Comparison of ENCODE assay signal across 8 cellular contexts in genomic region chr6:163414367-163415175, GRCh38. TPM values are rescaled to one million over a fixed set of nuclear protein-coding genes. Genes with fewer than 3 reads are reported as not detected.
A peak's percentile ranks its signal among the peaks of the same experiment; 100 is the strongest.
DNase-seq lines count a peak whose midpoint lies in the region; ATAC-seq and TF ChIP-seq lines count a peak whose summit lies in the region.

QKI (plus strand) TSS chr6:163414718; CDS start chr6:163415194, 476 bp downstream.

- peaks cover 9% of the 10 kb centered on the region for H3K79me2 ChIP-seq in parathyroid adenoma

- intact Hi-C loops in Right ventricle myocardium inferior (cut with DNase I) = loop anchor here (1.0 to 5.0 kb wide), 4 partner anchors 78 to 327 kb away; no protein-coding TSS in a partner anchor
- intact Hi-C loops in thyroid gland (cut with DNase I) = no loop called here

- peak within 1 kb of the TSS; percentile 90 for H2AFZ ChIP-seq in parathyroid adenoma

- WGBS in thyroid gland, 2 donors = 0% methylated on average over 1 of the region's 141 CpGs; no CpG with 5 or more reads in 1 of the 2 donors

- no peaks in the 10 kb centered on the region for H3K9me3 Mint-ChIP-seq in activated naive CD4-positive, alpha-beta T cell treated with anti-CD3 and anti-CD28 coated beads, Interleukin-2, amount 50 U/mL, for 72 hours

- DNase-seq in COLO668 (lab: John Stamatoyannopoulos, UW; ENCODE audit: unreplicated experiment) (peak; percentile 70), HS-27A (ENCODE audit: low read depth) (peak; percentile 34), SKM-1 (lab: John Stamatoyannopoulos, UW; ENCODE audit: unreplicated experiment) (peak; percentile 39), Right ventricle myocardium inferior (ENCODE audit: missing footprints) (peak; percentile 93), thyroid gland (peak; percentile 83 to 86)
- DNase-seq in activated naive CD4-positive, alpha-beta T cell treated with anti-CD3 and anti-CD28 coated beads, Interleukin-2, amount 50 U/mL, for 72 hours (ENCODE audit: low spot score in 2 of 2) = peak; percentile 78 to 79

- H3K27me3 ChIP-seq in parathyroid adenoma (ENCODE audit: control insufficient read depth, insufficient read depth, low read length) (no peaks in the 10 kb centered on the region), thyroid gland (no peaks in the 10 kb centered on the region)

- H3K36me3 ChIP-seq in parathyroid adenoma (ENCODE audit: control insufficient read depth, insufficient read depth, low read length) = no peaks in the 10 kb centered on the region
- H3K36me3 ChIP-seq in thyroid gland = no peaks in the 10 kb centered on the region

- H3K27ac ChIP-seq in parathyroid adenoma (peak within 1 kb of the TSS; percentile 84), thyroid gland (peak within 1 kb of the TSS; percentile 98 to 99 (median 99))

- peaks cover 0 to 11% of the 10 kb centered on the region in 2 donors for H3K36me3 Mint-ChIP-seq in activated naive CD4-positive, alpha-beta T cell treated with anti-CD3 and anti-CD28 coated beads, Interleukin-2, amount 50 U/mL, for 72 hours

- ATAC-seq in GM19467 (IDR thresholded peaks at IDR 0.05; ENCODE audit: unreplicated experiment) (peak; percentile 33), Right ventricle myocardium inferior (peak; percentile 52)
- peak; percentile 56 to 66 for ATAC-seq in activated naive CD4-positive, alpha-beta T cell treated with anti-CD3 and anti-CD28 coated beads, Interleukin-2, amount 50 U/mL, for 72 hours

- H3K4me1 ChIP-seq in parathyroid adenoma (peaks cover 20% of the 10 kb centered on the region), thyroid gland (peaks cover 17 to 32% of the 10 kb centered on the region in 2 donors)

- H3K4me3 ChIP-seq in parathyroid adenoma (ENCODE audit: low read depth, low read length) (peak within 1 kb of the TSS; percentile 81), thyroid gland (replicated peaks in 1 of 3) (peak within 1 kb of the TSS; percentile 68 to 98 (median 88))

- peak within 1 kb of the TSS; percentile 85 to 95 for H3K27ac Mint-ChIP-seq in activated naive CD4-positive, alpha-beta T cell treated with anti-CD3 and anti-CD28 coated beads, Interleukin-2, amount 50 U/mL, for 72 hours

- TF ChIP-seq CTCF in parathyroid adenoma (IDR thresholded peaks at IDR 0.05) (no peak), thyroid gland (IDR thresholded peaks at IDR 0.05) (no peak)

- H3K9ac ChIP-seq in parathyroid adenoma = peak within 1 kb of the TSS; percentile 61

- H3K4me2 ChIP-seq in parathyroid adenoma (ENCODE audit: low read length) = peak within 1 kb of the TSS; percentile 86

- TF ChIP-seq POLR2A in thyroid gland (IDR thresholded peaks at IDR 0.05) = peak; percentile 80 to 96

- H3K9me3 ChIP-seq in parathyroid adenoma (ENCODE audit: control insufficient read depth, low read length) = no peaks in the 10 kb centered on the region
- H3K9me3 ChIP-seq in thyroid gland = no peaks in the 10 kb centered on the region

RNA-seq across cellular contexts. Expression of gene QKI, which starts in this region (rescaled TPM):
- 10 to 100 TPM; 54.7 to 61.8 TPM for total RNA-seq in activated naive CD4-positive, alpha-beta T cell treated with anti-CD3 and anti-CD28 coated beads, Interleukin-2, amount 50 U/mL, for 72 hours
- total RNA-seq in Right ventricle myocardium inferior (459 TPM), thyroid gland (100 to 1,000 TPM in 2 of 4 donors, 10 to 100 TPM in 2; 90.3 to 134 (median 101) TPM)

Comparison
In these comparisons a context has a peak if more than half of its experiments do, and no peak if none do; other contexts are left out.
1. Peak in every context shown above with its lines: DNase-seq, ATAC-seq, H3K4me3 ChIP-seq and H3K27ac ChIP-seq.
2. DNase-seq: peak in every context shown above with its lines; median percentile 93 in Right ventricle myocardium inferior; 84 in thyroid gland; 78 in activated naive CD4-positive, alpha-beta T cell treated with anti-CD3 and anti-CD28 coated beads, Interleukin-2, amount 50 U/mL, for 72 hours; 70 in COLO668; 39 in SKM-1; 34 in HS-27A.